8 cellular contexts compared by ENCODE assay signal in the genomic region with DNA sequence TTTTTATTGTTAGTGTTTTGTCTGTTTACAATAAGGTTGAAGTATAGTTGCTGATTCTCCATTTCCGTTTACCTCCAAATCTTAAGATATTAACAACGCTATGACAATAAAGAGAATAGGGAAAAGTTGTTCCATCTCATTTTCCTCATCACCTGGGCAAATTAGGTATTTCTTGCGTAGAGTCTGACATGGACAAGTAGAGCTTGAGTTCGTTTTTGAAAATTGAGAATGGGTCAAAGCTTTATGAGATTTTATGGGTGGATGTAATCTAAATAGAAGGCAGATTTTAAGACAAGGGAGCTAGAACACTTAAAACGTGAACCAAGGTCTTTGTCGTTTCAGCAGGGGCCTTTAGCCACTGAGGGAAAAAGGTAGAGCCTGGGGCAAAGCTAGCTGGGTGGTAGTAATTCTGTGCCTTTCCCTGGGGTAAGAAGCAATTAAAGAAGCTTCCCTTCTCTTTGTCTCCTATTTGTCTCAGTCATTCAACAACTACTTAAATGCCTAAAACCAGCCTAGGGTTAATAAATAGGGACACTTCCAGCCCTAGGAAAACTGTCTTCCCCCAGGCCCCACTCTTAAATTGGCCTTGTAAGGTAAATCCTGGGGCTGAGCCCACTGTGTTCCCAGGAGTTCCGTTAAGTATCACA. TPM values are rescaled to one million over a fixed set of nuclear protein-coding genes. Genes with fewer than 3 reads are reported as not detected.
DNase-seq lines count a peak whose midpoint lies in the region; ATAC-seq and TF ChIP-seq lines count a peak whose summit lies in the region.

No MANE protein-coding gene starts in this region.

- peak overlapping the region; percentile 85 for H3K4me2 ChIP-seq in mammary epithelial cell (ENCODE audit: insufficient read depth, low read depth, low read length)

- H3K4me1 ChIP-seq in mammary epithelial cell (ENCODE audit: insufficient read depth, low read length) (peaks cover 7% of the 10 kb centered on the region), muscle layer of duodenum (ENCODE audit: control insufficient read depth in 1 of 2, insufficient read depth in 2 of 2, low read length in 2 of 2) (peaks cover 0 to 10% of the 10 kb centered on the region in 2 donors)

- no peak for DNase-seq in AG04450 (ENCODE audit: low read depth, low spot score)
- DNase-seq in mammary epithelial cell: no peak
- no peak for DNase-seq in glomerular visceral epithelial cell (ENCODE audit: extremely low spot score)
- no peak for DNase-seq in HT-29 (ENCODE audit: low spot score)
- DNase-seq in erythroblast (lab: John Stamatoyannopoulos, UW): no peak

- TF ChIP-seq CTCF in AG04450 (IDR thresholded peaks at IDR 0.05; ENCODE audit: low read depth, low read length) (no peak), mammary epithelial cell (conservative IDR thresholded peaks at IDR 0.05 in 1 of 2, IDR thresholded peaks at IDR 0.05 in 1 of 2; ENCODE audit: extremely low read depth in 1 of 2, insufficient read depth in 1 of 2, low read depth in 1 of 2, low read length in 2 of 2) (no peak)

- POLR2A ChIA-PET in AG04450 (lab: Yijun Ruan, JAX): interaction anchor here (1.4 kb wide), 1 partner anchor 63 kb away, joined by 5 read pairs; the partner anchor contains the start of gene IFT74

- CTCF ChIA-PET in AG04450 (lab: Charles Lee): interaction anchor here (1.1 kb wide), 1 partner anchor 10 kb away, joined by 7 read pairs; no protein-coding TSS in a partner anchor
- CTCF ChIA-PET in mammary epithelial cell (lab: Charles Lee; ENCODE audit: low non-redundant PET): no interaction called here

- BruUV-seq in mammary epithelial cell (replicated peaks; lab: Mats Ljungman, UMichigan): TSS peak; percentile 96

- 3% methylated on average over 7 of the region's 7 CpGs for WGBS in mammary epithelial cell (ENCODE audit: low coverage, missing lambda C conversion rate)

- no peaks in the 10 kb centered on the region for H4K20me1 ChIP-seq in mammary epithelial cell (ENCODE audit: insufficient read depth, low read length)

- peak overlapping the region; percentile 98 for H3K27ac ChIP-seq in AG04450 (ENCODE audit: low read depth, low read length)
- peak overlapping the region; percentile 86 for H3K27ac ChIP-seq in mammary epithelial cell (ENCODE audit: insufficient read depth, low read depth, low read length)
- peak overlapping the region; percentile 96 for H3K27ac ChIP-seq in muscle layer of duodenum (ENCODE audit: low read length)

- ATAC-seq in HG03575 (IDR thresholded peaks at IDR 0.05; ENCODE audit: extremely low read depth, insufficient number of reproducible peaks, low FRiP score, unreplicated experiment) (peak; percentile 2), HG02938 (IDR thresholded peaks at IDR 0.05; ENCODE audit: unreplicated experiment) (no peak)

- H3K27me3 ChIP-seq in AG04450 (ENCODE audit: control insufficient read depth, insufficient read depth, low read length) (no peaks in the 10 kb centered on the region), mammary epithelial cell (ENCODE audit: insufficient read depth, low read length) (no peaks in the 10 kb centered on the region), muscle layer of duodenum (ENCODE audit: low read depth, low read length) (no peaks in the 10 kb centered on the region)

- H3K36me3 ChIP-seq in mammary epithelial cell (ENCODE audit: insufficient read depth, low read length) (no peaks in the 10 kb centered on the region), muscle layer of duodenum (ENCODE audit: control insufficient read depth in 1 of 2, insufficient read depth in 2 of 2, low read length in 2 of 2) (no peaks in the 10 kb centered on the region)

- in situ Hi-C loops in mammary epithelial cell (cut with MboI; ENCODE audit: low sequenced_read_pairs in 2 of 2): loop anchor here in 1 of 2 donors (25.0 kb wide), 1 partner anchor 94 kb away; no protein-coding TSS in a partner anchor

- peaks cover 39% of the 10 kb centered on the region for H3K79me2 ChIP-seq in mammary epithelial cell (ENCODE audit: insufficient read depth, low read length)

- no peak for TF ChIP-seq POLR2A in erythroblast (IDR thresholded peaks at IDR 0.05; ENCODE audit: low read length)

- peaks cover 3% of the 10 kb centered on the region; the same call in 1 of the 2 replicates for H3K9me3 ChIP-seq in AG04450 (ENCODE audit: control insufficient read depth, insufficient read depth, low read length)
- H3K9me3 ChIP-seq in mammary epithelial cell (replicated peaks; ENCODE audit: insufficient read depth, low read length): no peaks in the 10 kb centered on the region
- H3K9me3 ChIP-seq in muscle layer of duodenum (ENCODE audit: control insufficient read depth in 1 of 2, low read length in 2 of 2): no peaks in the 10 kb centered on the region

- dilution Hi-C loops in mammary epithelial cell (cut with HindIII; ENCODE audit: low sequenced_read_pairs): no loop called here

- intact Hi-C loops in mammary epithelial cell (cut with micrococcal nuclease): loop anchor here (2.0 to 5.0 kb wide), 2 partner anchors 64 to 304 kb away; partner anchors contain the start of gene IFT74

- H3K4me3 ChIP-seq in AG04450 (ENCODE audit: low read depth, low read length) (peak overlapping the region; percentile 94), mammary epithelial cell (replicated peaks in 1 of 3; ENCODE audit: insufficient read depth in 1 of 3, low read depth in 2 of 3, low read length in 3 of 3) (peak overlapping the region; percentile 94 to 99 (median 98)), muscle layer of duodenum (ENCODE audit: low read depth in 1 of 2, low read length in 2 of 2) (peak overlapping the region; percentile 93 to 99)

- peak overlapping the region; percentile 83 for H3K9ac ChIP-seq in mammary epithelial cell (ENCODE audit: insufficient read depth, low read length)

- H2AFZ ChIP-seq in mammary epithelial cell (ENCODE audit: low read depth, low read length): peak overlapping the region; percentile 99

RNA-seq across cellular contexts. Expression of gene CAAP1, which starts 0.6 kb away (rescaled TPM):
- 16.5 and 21.8 TPM in 2 replicates for polyA plus RNA-seq in AG04450 (2011; rRNA removed)
- 6.2 and 7.8 TPM in 2 replicates for polyA minus RNA-seq in AG04450 (2011; rRNA and poly(A)+ RNA removed)
- total RNA-seq in mammary epithelial cell: 10 to 100 TPM; 17.1 to 19.2 TPM
- polyA plus RNA-seq in mammary epithelial cell: 9.2 TPM
- polyA minus RNA-seq in mammary epithelial cell: 16.3 TPM
- 19.9 and 28.2 TPM in 2 replicates for total RNA-seq in HT-29 (2014; rRNA removed; shearing (Covaris generic))

RNA-seq across cellular contexts. Expression of gene PLAA, which starts 53.9 kb away (rescaled TPM):
- 21.8 and 27.3 TPM in 2 replicates for polyA plus RNA-seq in AG04450 (2011; rRNA removed)
- 33.3 and 46.5 TPM in 2 replicates for polyA minus RNA-seq in AG04450 (2011; rRNA and poly(A)+ RNA removed)
- 10 to 100 TPM; 34.1 to 39.7 TPM for total RNA-seq in mammary epithelial cell
- polyA plus RNA-seq in mammary epithelial cell: 16.9 TPM
- 32.9 TPM for polyA minus RNA-seq in mammary epithelial cell
- total RNA-seq in HT-29 (2014; rRNA removed; shearing (Covaris generic)): 25.7 and 28.4 TPM in 2 replicates
